ENCODE assay signal across 1 cellular context in the genomic region with DNA sequence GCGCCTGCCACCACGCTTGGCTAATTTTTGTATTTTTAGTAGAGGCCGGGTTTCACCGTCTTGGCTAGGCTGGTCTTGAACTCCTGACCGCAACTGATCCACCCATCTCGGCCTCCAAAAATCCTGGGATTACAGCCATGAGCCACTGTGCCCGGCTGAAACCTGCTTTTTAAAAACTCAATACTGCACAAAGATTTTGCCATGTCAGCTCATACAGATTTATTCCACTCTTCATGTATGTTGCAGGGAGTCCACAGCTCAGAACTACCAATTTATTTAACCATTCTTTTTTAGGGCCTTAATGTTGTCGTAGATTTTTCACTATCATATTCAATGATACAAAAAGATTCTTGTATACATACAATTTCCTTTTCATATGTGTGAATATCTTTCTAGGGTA.
TF ChIP-seq lines count a peak whose summit lies in the region.

No MANE protein-coding gene starts in this region.

TF ChIP-seq in K562, 482 proteins besides CTCF, POLR2A, EP300 and RAD21:
- TF ChIP-seq MAFG (tag; conservative IDR thresholded peaks at IDR 0.05) = peak; percentile 37; the same call in 1 of the 2 replicates
- TF ChIP-seq ZFP30 (CRISPR knock-in tag; IDR thresholded peaks at IDR 0.05; ENCODE audit: borderline replicate concordance) = no peak
- TF ChIP-seq MAFF (IDR thresholded peaks at IDR 0.05; ENCODE audit: low read length) = peak; percentile 13; the same call in 1 of the 2 replicates
- no peak for TF ChIP-seq ZNF707 (CRISPR knock-in tag; conservative IDR thresholded peaks at IDR 0.05)
- TF ChIP-seq TAF9B (IDR thresholded peaks at IDR 0.05; ENCODE audit: partially characterized antibody) = no peak
- TF ChIP-seq ZNF316 (IDR thresholded peaks at IDR 0.05) = peak; percentile 64
